Comparison of ENCODE assay signal across 19 cellular contexts in genomic region chr6:56618050-56618449, GRCh38. TPM values are rescaled to one million over a fixed set of nuclear protein-coding genes. Genes with fewer than 3 reads are reported as not detected.
DNase-seq lines count a peak whose midpoint lies in the region; ATAC-seq and TF ChIP-seq lines count a peak whose summit lies in the region.
"Had no signal": no experiment of that assay in that cellular context is flagged by ENCODE, and none has a peak within 500 bp of the region (broad histone marks: within the 10 kb centered on the region; RNA-seq: fewer than 3 reads in every experiment).

No MANE protein-coding gene starts in this region.

- H4K20me1 ChIP-seq in GM23338 (replicated peaks; ENCODE audit: insufficient read depth): no peaks in the 10 kb centered on the region

- peaks cover 26% of the 10 kb centered on the region for H3K4me1 Mint-ChIP-seq in GM23338
- H3K4me1 Mint-ChIP-seq: brain, naive B cell, T-helper 17 cell had no signal

- H3K27ac ChIP-seq in AG04450 (ENCODE audit: low read depth, low read length) (no peak overlapping the region), GM23338 (ENCODE audit: low read depth) (no peak overlapping the region), WERI-Rb-1 (no peak overlapping the region), tibial artery (no peak overlapping the region)
- H3K27ac ChIP-seq: heart left ventricle, upper lobe of left lung had no signal

- peaks cover 6% of the 10 kb centered on the region; the same call in 2 of the 3 replicates for H3K36me3 Mint-ChIP-seq in GM23338 (ENCODE audit: low read depth)
- H3K36me3 Mint-ChIP-seq: activated CD4-positive, alpha-beta memory T cell treated with anti-CD3 and anti-CD28 coated beads for 36 hours; naive B cell had no signal

- no peaks in the 10 kb centered on the region for H3K9me3 ChIP-seq in AG04450 (ENCODE audit: control insufficient read depth, insufficient read depth, low read length)
- no peaks in the 10 kb centered on the region for H3K9me3 ChIP-seq in WERI-Rb-1 (ENCODE audit: severe bottlenecking)
- no peaks in the 10 kb centered on the region for H3K9me3 ChIP-seq in tibial artery
- H3K9me3 ChIP-seq: heart left ventricle, upper lobe of left lung had no signal

- H3K4me3 ChIP-seq in AG04450 (ENCODE audit: low read depth, low read length) (no peak overlapping the region), GM23338 (no peak overlapping the region), WERI-Rb-1 (ENCODE audit: low read depth, low read length) (no peak overlapping the region), fibroblast of the aortic adventitia (ENCODE audit: low read depth, low read length) (no peak overlapping the region), tibial artery (no peak overlapping the region)
- H3K4me3 ChIP-seq: heart left ventricle, upper lobe of left lung had no signal

- no peak for DNase-seq in AG04450 (ENCODE audit: low read depth, low spot score)
- peak; percentile 66 for DNase-seq in GM23338 (ENCODE audit: low spot score)
- no peak for DNase-seq in WERI-Rb-1
- no peak for DNase-seq in fibroblast of the aortic adventitia (ENCODE audit: low read depth)
- DNase-seq in stimulated activated naive CD4-positive, alpha-beta T cell (lab: John Stamatoyannopoulos, UW): no peak
- no peak for DNase-seq in tibial artery
- DNase-seq: activated CD4-positive, alpha-beta memory T cell treated with anti-CD3 and anti-CD28 coated beads for 36 hours; activated effector memory CD4-positive, alpha-beta T cell treated with anti-CD3 and anti-CD28 coated beads, Interleukin-2, amount 50 U/mL, for 16 hours; heart left ventricle; naive B cell; NCI-H2227 treated with DMSO at 0.1 percent for 48 hours; retina; stimulated activated CD4-positive, alpha-beta T cell treated with anti-CD3 and anti-CD28 coated beads, Interleukin-1b, Interleukin-23, amount 100 ng/mL, for 48 hours; T-helper 17 cell; upper lobe of left lung had no signal

- H3K36me3 ChIP-seq in GM23338 (ENCODE audit: insufficient read depth): peaks cover 27% of the 10 kb centered on the region; the same call in 1 of the 2 replicates
- H3K36me3 ChIP-seq in WERI-Rb-1: peaks cover 65% of the 10 kb centered on the region
- H3K36me3 ChIP-seq in tibial artery: peaks cover 46 to 73% (median 60%) of the 10 kb centered on the region in 3 donors

- no peak overlapping the region for H2AFZ ChIP-seq in GM23338

- no peak overlapping the region for H3K4me2 ChIP-seq in GM23338

- H3K27me3 ChIP-seq in AG04450 (ENCODE audit: control insufficient read depth, insufficient read depth, low read length) (no peaks in the 10 kb centered on the region), GM23338 (ENCODE audit: insufficient read depth) (no peaks in the 10 kb centered on the region), WERI-Rb-1 (ENCODE audit: insufficient read depth, low read depth, severe bottlenecking) (no peaks in the 10 kb centered on the region), tibial artery (no peaks in the 10 kb centered on the region)
- H3K27me3 ChIP-seq: heart left ventricle, upper lobe of left lung had no signal

- H3K9me2 ChIP-seq in GM23338 (ENCODE audit: insufficient read depth): 0 out of 2 replicates have a peak, but pooled peaks cover 7% of the 10 kb centered on the region

- CTCF ChIA-PET in AG04450 (lab: Charles Lee): interaction anchor here (1.1 to 2.5 kb wide), 2 partner anchors 20 to 23 kb away, joined by 3 to 6 read pairs; no protein-coding TSS in a partner anchor

- POLR2A ChIA-PET in AG04450 (lab: Yijun Ruan, JAX): no interaction called here

- H3K27ac Mint-ChIP-seq in GM23338: no peak overlapping the region
- H3K27ac Mint-ChIP-seq: activated CD4-positive, alpha-beta memory T cell treated with anti-CD3 and anti-CD28 coated beads for 36 hours; brain; naive B cell; T-helper 17 cell had no signal

- no peak overlapping the region for H3K4me3 Mint-ChIP-seq in GM23338
- H3K4me3 Mint-ChIP-seq: activated CD4-positive, alpha-beta memory T cell treated with anti-CD3 and anti-CD28 coated beads for 36 hours; brain; naive B cell; T-helper 17 cell had no signal

- intact Hi-C loops in tibial artery (cut with DNase I; ENCODE audit: low total_unique reads): no loop called here

- peaks cover 30% of the 10 kb centered on the region for H3K4me1 ChIP-seq in GM23338 (ENCODE audit: insufficient read depth)
- H3K4me1 ChIP-seq in tibial artery: no peaks in the 10 kb centered on the region
- H3K4me1 ChIP-seq: upper lobe of left lung had no signal

- TF ChIP-seq CTCF in AG04450 (IDR thresholded peaks at IDR 0.05; ENCODE audit: low read depth, low read length) (peak; percentile 20; the same call in 1 of the 2 replicates), GM23338 (conservative IDR thresholded peaks at IDR 0.05; ENCODE audit: low read depth in 2 of 2) (peak; percentile 38 to 55), WERI-Rb-1 (IDR thresholded peaks at IDR 0.05; ENCODE audit: low read depth, low read length) (0 out of 2 replicates have a peak, but pooled peaks have one; percentile 8), fibroblast of the aortic adventitia (IDR thresholded peaks at IDR 0.05; ENCODE audit: insufficient read depth, low read length) (peak; percentile 25), tibial artery (IDR thresholded peaks at IDR 0.05) (no peak)

- ATAC-seq in GM23338 (peak; percentile 64), GM21367 (IDR thresholded peaks at IDR 0.05; ENCODE audit: unreplicated experiment) (no peak), HG02678 (IDR thresholded peaks at IDR 0.05; ENCODE audit: unreplicated experiment) (no peak)
- ATAC-seq: left lobe of liver, T-helper 17 cell had no signal

- no peaks in the 10 kb centered on the region for H3F3A ChIP-seq in GM23338 (replicated peaks; ENCODE audit: low read depth)

- H3K79me2 ChIP-seq in GM23338 (replicated peaks; ENCODE audit: insufficient read depth): no peaks in the 10 kb centered on the region

- no peaks in the 10 kb centered on the region for H3K9me3 Mint-ChIP-seq in GM23338
- H3K9me3 Mint-ChIP-seq: activated CD4-positive, alpha-beta memory T cell treated with anti-CD3 and anti-CD28 coated beads for 36 hours; brain; naive B cell had no signal

- H3K27me3 Mint-ChIP-seq in GM23338 (ENCODE audit: insufficient read depth, low read depth, poor library complexity): no peaks in the 10 kb centered on the region
- H3K27me3 Mint-ChIP-seq: brain, naive B cell had no signal

RNA-seq across cellular contexts. Expression of gene DST, which starts 24.6 kb away (rescaled TPM):
- polyA plus RNA-seq in AG04450 (2011; rRNA removed) (163 and 182 TPM in 2 replicates), GM23338 (2016; fragmentation: Nextera tagmentation; extraction: Ambion mirVana) (59.6 and 88.7 TPM in 2 replicates)
- 634 and 841 TPM in 2 replicates for polyA minus RNA-seq in AG04450 (2011; rRNA and poly(A)+ RNA removed)
- 159 and 188 TPM in 2 replicates for total RNA-seq in GM23338 (2014; rRNA removed; shearing (Covaris generic))
- 505 and 613 TPM in 2 replicates for total RNA-seq in fibroblast of the aortic adventitia (ENCODE audit: low replicate concordance)

Comparison
In these comparisons a context has a peak if more than half of its experiments do, and no peak if none do; other contexts are left out.
1. CTCF ChIP-seq: peak in AG04450 (single experiment), GM23338 (2 of 2), WERI-Rb-1 (single experiment) and fibroblast of the aortic adventitia (single experiment); none in tibial artery (0 of 2).